ENCODE assay signal across 8 cellular contexts in genomic region chr10:124106241-124106905, GRCh38. TPM values are rescaled to one million over a fixed set of nuclear protein-coding genes. Genes with fewer than 3 reads are reported as not detected.
DNase-seq lines count a peak whose midpoint lies in the region; ATAC-seq and TF ChIP-seq lines count a peak whose summit lies in the region.

No MANE protein-coding gene starts in this region.

- 9% methylated on average over 10 of the region's 10 CpGs for WGBS in mammary epithelial cell (ENCODE audit: low coverage, missing lambda C conversion rate)

- H2AFZ ChIP-seq in mammary epithelial cell (ENCODE audit: low read depth, low read length), result peak overlapping the region; percentile 70

- H4K20me1 ChIP-seq in mammary epithelial cell (ENCODE audit: insufficient read depth, low read length), result no peaks in the 10 kb centered on the region

- ATAC-seq in GM19324 (IDR thresholded peaks at IDR 0.05; ENCODE audit: low FRiP score, unreplicated experiment), result peak; percentile 86
- peak; percentile 94 for ATAC-seq in HG03342 (IDR thresholded peaks at IDR 0.05; ENCODE audit: unreplicated experiment)

- BruUV-seq in mammary epithelial cell (replicated peaks; lab: Mats Ljungman, UMichigan), result no TSS peak

- no peaks in the 10 kb centered on the region for H3K27me3 ChIP-seq in mammary epithelial cell (ENCODE audit: insufficient read depth, low read length)

- CTCF ChIA-PET in mammary epithelial cell (lab: Charles Lee; ENCODE audit: low non-redundant PET), result no interaction called here

- no peaks in the 10 kb centered on the region for H3K36me3 ChIP-seq in mammary epithelial cell (ENCODE audit: insufficient read depth, low read length)

- H3K9me3 ChIP-seq in mammary epithelial cell (replicated peaks; ENCODE audit: insufficient read depth, low read length), result no peaks in the 10 kb centered on the region

- peak; percentile 56 for DNase-seq in A172 (ENCODE audit: low spot score)
- DNase-seq in mammary epithelial cell, result peak; percentile 92
- DNase-seq in myocyte (ENCODE audit: low read depth), result peak; percentile 67
- no peak for DNase-seq in stimulated activated CD4-positive, alpha-beta T cell treated with anti-CD3 and anti-CD28 coated beads, Interleukin-2, amount 100 ng/mL, for 48 hours
- DNase-seq in retina, result no peak
- DNase-seq in GF-D8 (lab: John Stamatoyannopoulos, UW), result no peak

- no peak for TF ChIP-seq CTCF in mammary epithelial cell (conservative IDR thresholded peaks at IDR 0.05 in 1 of 2, IDR thresholded peaks at IDR 0.05 in 1 of 2; ENCODE audit: extremely low read depth in 1 of 2, insufficient read depth in 1 of 2, low read depth in 1 of 2, low read length in 2 of 2)

- H3K9ac ChIP-seq in mammary epithelial cell (ENCODE audit: insufficient read depth, low read length), result peak overlapping the region; percentile 33

- intact Hi-C loops in mammary epithelial cell (cut with micrococcal nuclease), result loop anchor here (1.0 kb wide), 1 partner anchor 47 kb away; no protein-coding TSS in a partner anchor

- H3K27ac ChIP-seq in mammary epithelial cell (ENCODE audit: insufficient read depth, low read depth, low read length), result peak overlapping the region; percentile 65

- H3K4me2 ChIP-seq in mammary epithelial cell (ENCODE audit: insufficient read depth, low read depth, low read length), result peak overlapping the region; percentile 77

- H3K4me1 ChIP-seq in mammary epithelial cell (ENCODE audit: insufficient read depth, low read length), result peaks cover 22% of the 10 kb centered on the region

- in situ Hi-C loops in mammary epithelial cell (cut with MboI; ENCODE audit: low sequenced_read_pairs in 2 of 2), result no loop called here

- peak overlapping the region in 1 of 3 experiments; percentile 22 for H3K4me3 ChIP-seq in mammary epithelial cell (replicated peaks in 1 of 3; ENCODE audit: insufficient read depth in 1 of 3, low read depth in 2 of 3, low read length in 3 of 3)

- no peaks in the 10 kb centered on the region for H3K79me2 ChIP-seq in mammary epithelial cell (ENCODE audit: insufficient read depth, low read length)

- dilution Hi-C loops in mammary epithelial cell (cut with HindIII; ENCODE audit: low sequenced_read_pairs), result no loop called here

RNA-seq across cellular contexts. Expression of gene CHST15, which starts 13.0 kb away (rescaled TPM):
- 2.4 and 2.5 TPM in 2 replicates for total RNA-seq in A172 (2014; rRNA removed; shearing (Covaris generic))
- 10 to 100 TPM; 47.3 to 61.0 TPM for total RNA-seq in mammary epithelial cell
- 24.5 TPM for polyA plus RNA-seq in mammary epithelial cell
- 60.0 TPM for polyA minus RNA-seq in mammary epithelial cell
- 26.9 and 30.0 TPM in 2 replicates for total RNA-seq in myocyte
- 27.6 TPM for polyA plus RNA-seq in myocyte (2012)

Comparison
In these comparisons a context has a peak if more than half of its experiments do, and no peak if none do; other contexts are left out.
1. DNase-seq: peak in A172 (single experiment), mammary epithelial cell (single experiment) and myocyte (single experiment); none in stimulated activated CD4-positive, alpha-beta T cell treated with anti-CD3 and anti-CD28 coated beads, Interleukin-2, amount 100 ng/mL, for 48 hours (0 of 2), retina (single experiment) and GF-D8 (single experiment).